In the genomic region with DNA sequence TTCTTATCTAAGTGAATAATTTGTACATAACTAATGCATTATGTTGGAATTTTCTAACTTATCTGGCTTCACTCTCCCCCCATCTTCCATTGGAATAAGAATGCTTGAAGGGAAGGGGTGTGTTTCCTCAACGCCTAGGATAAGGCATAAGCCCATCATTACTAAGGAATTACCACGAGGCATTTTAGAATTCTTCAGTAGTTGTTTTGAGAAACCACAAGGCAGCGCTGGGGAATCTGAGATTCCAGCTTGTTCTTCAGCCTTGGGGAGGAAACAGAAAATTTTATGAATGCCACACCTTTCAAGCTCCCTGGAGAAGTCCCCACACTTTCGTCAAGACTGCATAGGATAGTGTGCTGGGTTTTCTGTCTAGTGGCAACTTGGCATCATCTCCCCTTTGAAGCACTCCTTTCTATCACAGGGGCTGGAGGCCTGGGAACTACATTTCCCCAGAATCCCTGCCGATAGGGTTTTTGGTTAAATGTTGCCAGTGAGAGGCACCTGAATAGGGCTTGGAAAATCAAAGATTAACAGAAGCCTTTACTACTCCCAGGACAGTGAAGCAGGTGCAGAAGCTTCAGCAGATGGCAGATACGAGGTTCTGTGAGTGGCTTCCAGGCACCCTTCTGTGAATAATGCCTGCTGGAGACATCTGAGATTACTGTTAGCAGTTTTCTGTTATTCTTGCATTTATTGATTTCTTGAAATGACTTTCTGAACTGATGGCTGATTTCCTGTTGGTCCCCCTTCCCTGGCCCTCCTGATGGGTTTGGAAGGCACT, we compare ENCODE assay signal across 14 cellular contexts.
DNase-seq lines count a peak whose midpoint lies in the region; ATAC-seq and TF ChIP-seq lines count a peak whose summit lies in the region.
"Had no signal": no experiment of that assay in that cellular context is flagged by ENCODE, and none has a peak within 500 bp of the region (broad histone marks: within the 10 kb centered on the region; RNA-seq: fewer than 3 reads in every experiment).

No MANE protein-coding gene starts in this region.

- H3K4me3 ChIP-seq in cardiac fibroblast (replicated peaks in 1 of 2; ENCODE audit: low read depth in 2 of 2, low read length in 2 of 2), result no peak overlapping the region
- H3K4me3 ChIP-seq in retinal pigment epithelial cell (ENCODE audit: low read length), result no peak overlapping the region
- no peak overlapping the region for H3K4me3 ChIP-seq in ascending aorta

- no peaks in the 10 kb centered on the region for H3K27me3 Mint-ChIP-seq in T-helper 17 cell
- H3K27me3 Mint-ChIP-seq: memory B cell had no signal

- no peaks in the 10 kb centered on the region for H3K9me3 ChIP-seq in ascending aorta
- no peaks in the 10 kb centered on the region for H3K9me3 ChIP-seq in T-helper 17 cell (ENCODE audit: control insufficient read depth, low read length, poor library complexity, severe bottlenecking)

- DNase-seq in NCI-H1417 (lab: John Stamatoyannopoulos, UW), result peak in 2 of 3 experiments; percentile 38 to 75
- DNase-seq in NCI-H1417 treated with DMSO at 0.1 percent for 48 hours (lab: John Stamatoyannopoulos, UW), result no peak
- DNase-seq in NCI-H2171 treated with DMSO at 0.1 percent for 48 hours (lab: John Stamatoyannopoulos, UW), result peak; percentile 96
- peak; percentile 19 to 24 for DNase-seq in cardiac fibroblast (ENCODE audit: low read depth in 2 of 2)
- DNase-seq in retinal pigment epithelial cell (ENCODE audit: low read depth), result peak; percentile 68
- no peak for DNase-seq in ascending aorta (ENCODE audit: low spot score in 2 of 2)
- no peak for DNase-seq in T-helper 17 cell
- no peak for DNase-seq in stimulated activated CD4-positive, alpha-beta T cell treated with anti-CD3 and anti-CD28 coated beads, Interleukin-4, amount 100 ng/mL, for 4 hours
- DNase-seq: 8988T; activated CD4-positive, alpha-beta T cell treated with anti-CD3 and anti-CD28 coated beads for 1 hour; Calu3; NCI-H1436 treated with DMSO at 0.1 percent for 48 hours; OCI-M1 had no signal

- no peak overlapping the region for H3K27ac ChIP-seq in ascending aorta

- H3K36me3 Mint-ChIP-seq in T-helper 17 cell (ENCODE audit: low read depth), result no peaks in the 10 kb centered on the region

- no peaks in the 10 kb centered on the region for H3K27me3 ChIP-seq in ascending aorta

- no peaks in the 10 kb centered on the region for H3K4me1 Mint-ChIP-seq in T-helper 17 cell

- H3K4me3 Mint-ChIP-seq in T-helper 17 cell, result no peak overlapping the region
- H3K4me3 Mint-ChIP-seq: memory B cell had no signal

- H3K4me1 ChIP-seq in ascending aorta, result peaks cover 0 to 4% of the 10 kb centered on the region in 2 donors

- H3K36me3 ChIP-seq in ascending aorta, result no peaks in the 10 kb centered on the region

- no peak for ATAC-seq in T-helper 17 cell

- intact Hi-C loops in ascending aorta (cut with DNase I), result no loop called here

- no peak overlapping the region for H3K27ac Mint-ChIP-seq in T-helper 17 cell
- H3K27ac Mint-ChIP-seq: memory B cell had no signal

- TF ChIP-seq CTCF in cardiac fibroblast (IDR thresholded peaks at IDR 0.05; ENCODE audit: low read depth, low read length), result no peak
- TF ChIP-seq CTCF in retinal pigment epithelial cell (conservative IDR thresholded peaks at IDR 0.05; ENCODE audit: low read depth, low read length), result peak; percentile 15
- no peak for TF ChIP-seq CTCF in ascending aorta (IDR thresholded peaks at IDR 0.05)

Comparison
In these comparisons a context has a peak if more than half of its experiments do, and no peak if none do; other contexts are left out.
1. DNase-seq: peak in NCI-H1417 (2 of 3), NCI-H2171 treated with DMSO at 0.1 percent for 48 hours (single experiment), cardiac fibroblast (2 of 2) and retinal pigment epithelial cell (single experiment); none in NCI-H1417 treated with DMSO at 0.1 percent for 48 hours (single experiment), ascending aorta (0 of 2), T-helper 17 cell (0 of 3) and stimulated activated CD4-positive, alpha-beta T cell treated with anti-CD3 and anti-CD28 coated beads, Interleukin-4, amount 100 ng/mL, for 4 hours (0 of 2).